15 cellular contexts compared by ENCODE assay signal in the genomic region with DNA sequence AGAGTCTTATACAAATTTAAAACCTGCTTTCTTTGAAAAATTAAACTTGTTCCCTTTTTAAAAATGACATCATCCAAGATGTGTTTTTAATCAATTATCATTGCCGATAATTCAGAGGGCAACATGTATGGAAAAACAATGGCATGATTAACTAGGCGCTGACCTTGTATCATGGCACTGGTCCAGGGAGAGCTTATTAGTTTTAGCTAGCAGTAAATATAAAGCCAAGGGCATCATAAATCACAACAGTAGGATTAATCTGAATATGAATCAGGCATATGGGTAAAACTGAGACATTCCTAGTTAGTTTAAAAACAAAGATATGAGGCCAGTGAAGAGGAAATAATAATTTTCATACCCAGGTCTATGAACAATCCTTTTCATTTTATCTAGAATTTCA.
DNase-seq lines count a peak whose midpoint lies in the region; FAIRE-seq and TF ChIP-seq lines count a peak whose summit lies in the region.
"Had no signal": no experiment of that assay in that cellular context is flagged by ENCODE, and none has a peak within 500 bp of the region (broad histone marks: within the 10 kb centered on the region; RNA-seq: fewer than 3 reads in every experiment).

No MANE protein-coding gene starts in this region.

- CTCF ChIA-PET in endothelial cell of umbilical vein (lab: Charles Lee), result no interaction called here

- FAIRE-seq in endothelial cell of umbilical vein (lab: Jason Lieb, UNC), result no peak
- FAIRE-seq: GM12891, H54 had no signal

- no peaks in the 10 kb centered on the region for H3K9me1 ChIP-seq in endothelial cell of umbilical vein (replicated peaks; ENCODE audit: control insufficient read depth, extremely low read depth, insufficient read depth, low read length)

- H3K27ac ChIP-seq in endothelial cell of umbilical vein (ENCODE audit: insufficient read depth, low read depth, low read length) (no peak overlapping the region), transverse colon (no peak overlapping the region)
- H3K27ac ChIP-seq: 22Rv1; BLaER1 treated with 17β-estradiol and CSF1 and Interleukin-3, amounts not matched to agents 10 nM and 100 nM; GM23248 had no signal

- in situ Hi-C loops in transverse colon (cut with MboI; ENCODE audit: low pct_ligation_motif_present in 1 of 4, low pct_unique_long_range_greater_than_20kb in 1 of 4, low sequenced_read_pairs in 3 of 4), result no loop called here

- TF ChIP-seq EP300 in transverse colon (IDR thresholded peaks at IDR 0.05; ENCODE audit: low read depth), result no peak

- no peak overlapping the region for H2AFZ ChIP-seq in endothelial cell of umbilical vein (ENCODE audit: low read depth, low read length)
- H2AFZ ChIP-seq: GM23248 had no signal

- no peaks in the 10 kb centered on the region for H3K79me2 ChIP-seq in endothelial cell of umbilical vein (ENCODE audit: control insufficient read depth, insufficient read depth, low read length)

- H3K9ac ChIP-seq in endothelial cell of umbilical vein (replicated peaks; ENCODE audit: extremely low read depth, insufficient read depth, low read length), result no peak overlapping the region
- H3K9ac ChIP-seq: BLaER1 treated with 17β-estradiol and CSF1 and Interleukin-3, amounts not matched to agents 10 nM and 100 nM; GM23248 had no signal

- WGBS in transverse colon (ENCODE audit: low coverage in 1 of 2), 2 donors, result 50 to 84% methylated on average over 2 of the region's 2 CpGs

- dilution Hi-C loops in endothelial cell of umbilical vein (cut with MboI; ENCODE audit: extremely low pct_ligation_motif_present, low sequenced_read_pairs), result no loop called here

- POLR2A ChIA-PET in endothelial cell of umbilical vein (lab: Charles Lee), result no interaction called here

- BruUV-seq in endothelial cell of umbilical vein (replicated peaks; lab: Mats Ljungman, UMichigan), result no TSS peak

- no peaks in the 10 kb centered on the region for H3K9me3 ChIP-seq in endothelial cell of umbilical vein (replicated peaks; ENCODE audit: control insufficient read depth, insufficient read depth, low read length)
- H3K9me3 ChIP-seq in transverse colon, result no peaks in the 10 kb centered on the region

- H4K20me1 ChIP-seq in endothelial cell of umbilical vein (replicated peaks; ENCODE audit: control insufficient read depth, extremely low read depth, insufficient read depth, low read length), result no peaks in the 10 kb centered on the region
- H4K20me1 ChIP-seq: BLaER1 treated with 17β-estradiol and CSF1 and Interleukin-3, amounts not matched to agents 10 nM and 100 nM had no signal

- H3K4me3 ChIP-seq in endothelial cell of umbilical vein (replicated peaks in 1 of 3; ENCODE audit: insufficient read depth in 1 of 3, low read depth in 1 of 3, low read length in 3 of 3), result no peak overlapping the region
- H3K4me3 ChIP-seq in transverse colon, result no peak overlapping the region
- H3K4me3 ChIP-seq: BLaER1 treated with 17β-estradiol and CSF1 and Interleukin-3, amounts not matched to agents 10 nM and 100 nM; GM23248 had no signal

- H3K4me1 ChIP-seq in endothelial cell of umbilical vein (ENCODE audit: control insufficient read depth, extremely low read depth, insufficient read depth, low read length) (no peaks in the 10 kb centered on the region), transverse colon (no peaks in the 10 kb centered on the region)
- H3K4me1 ChIP-seq: BLaER1 treated with 17β-estradiol and CSF1 and Interleukin-3, amounts not matched to agents 10 nM and 100 nM had no signal

- DNase-seq in NCI-H82 (lab: John Stamatoyannopoulos, UW), result peak; percentile 6
- DNase-seq in NCI-H82 treated with DMSO at 0.1 percent for 48 hours (lab: John Stamatoyannopoulos, UW; ENCODE audit: unreplicated experiment), result no peak
- peak; percentile 66 for DNase-seq in endothelial cell of umbilical vein (ENCODE audit: low read depth, low spot score)
- DNase-seq in mucosa of gallbladder (ENCODE audit: low spot score), result peak; percentile 16
- DNase-seq in transverse colon, result no peak
- no peak for DNase-seq in NAMALWA (ENCODE audit: low spot score)
- DNase-seq in midbrain (lab: John Stamatoyannopoulos, UW), result no peak
- DNase-seq: CD4-positive, CD25-positive, alpha-beta regulatory T cell; DMS 273 treated with DMSO at 0.1 percent for 48 hours; GM23248; IMR-90 had no signal

- H3K4me2 ChIP-seq in endothelial cell of umbilical vein (ENCODE audit: insufficient read depth, low read length), result no peak overlapping the region
- H3K4me2 ChIP-seq: BLaER1 treated with 17β-estradiol and CSF1 and Interleukin-3, amounts not matched to agents 10 nM and 100 nM had no signal

- TF ChIP-seq CTCF in endothelial cell of umbilical vein (IDR thresholded peaks at IDR 0.05; ENCODE audit: extremely low read depth in 1 of 2, insufficient read depth in 1 of 2, low read depth in 1 of 2, low read length in 2 of 2) (no peak), transverse colon (IDR thresholded peaks at IDR 0.05) (no peak)

- TF ChIP-seq POLR2A in endothelial cell of umbilical vein (IDR thresholded peaks at IDR 0.05; ENCODE audit: low read depth, low read length) (no peak), transverse colon (IDR thresholded peaks at IDR 0.05) (no peak)

- no peaks in the 10 kb centered on the region for H3K27me3 ChIP-seq in endothelial cell of umbilical vein (ENCODE audit: control insufficient read depth in 2 of 2, insufficient read depth in 2 of 2, low read length in 2 of 2)
- H3K27me3 ChIP-seq in transverse colon, result no peaks in the 10 kb centered on the region
- H3K27me3 ChIP-seq: BLaER1 treated with 17β-estradiol and CSF1 and Interleukin-3, amounts not matched to agents 10 nM and 100 nM had no signal

- H3K36me3 ChIP-seq in endothelial cell of umbilical vein (ENCODE audit: control insufficient read depth in 2 of 2, extremely low read depth in 1 of 2, insufficient read depth in 2 of 2, low read length in 2 of 2), result no peaks in the 10 kb centered on the region
- no peaks in the 10 kb centered on the region for H3K36me3 ChIP-seq in transverse colon
- H3K36me3 ChIP-seq: BLaER1 treated with 17β-estradiol and CSF1 and Interleukin-3, amounts not matched to agents 10 nM and 100 nM had no signal

- intact Hi-C loops in endothelial cell of umbilical vein (cut with micrococcal nuclease), result no loop called here
- intact Hi-C loops in transverse colon (cut with DNase I; ENCODE audit: low total_unique reads), result no loop called here

TF ChIP-seq in endothelial cell of umbilical vein, 7 proteins besides CTCF, POLR2A, EP300 and RAD21:
- TF ChIP-seq EZH2 (IDR thresholded peaks at IDR 0.05; ENCODE audit: borderline replicate concordance, low read depth, low read length, severe bottlenecking) (no peak), GATA2 (IDR thresholded peaks at IDR 0.05; ENCODE audit: insufficient read depth, insufficient read length, low read depth, low read length) (no peak), MYC (IDR thresholded peaks at IDR 0.05; ENCODE audit: low read depth, low read length) (no peak), POLR2AphosphoS5 (IDR thresholded peaks at IDR 0.05; ENCODE audit: insufficient read depth, low read depth, low read length) (no peak)
- TF ChIP-seq, protein P1, sequence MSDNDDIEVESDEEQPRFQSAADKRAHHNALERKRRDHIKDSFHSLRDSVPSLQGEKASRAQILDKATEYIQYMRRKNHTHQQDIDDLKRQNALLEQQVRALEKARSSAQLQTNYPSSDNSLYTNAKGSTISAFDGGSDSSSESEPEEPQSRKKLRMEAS (IDR thresholded peaks at IDR 0.05; ENCODE audit: insufficient read depth, insufficient read length), result no peak
TF ChIP-seq in endothelial cell of umbilical vein: peak in this region for 0.

Comparison
In these comparisons a context has a peak if more than half of its experiments do, and no peak if none do; other contexts are left out.
1. DNase-seq: peak in NCI-H82 (single experiment), endothelial cell of umbilical vein (single experiment) and mucosa of gallbladder (single experiment); none in NCI-H82 treated with DMSO at 0.1 percent for 48 hours (single experiment), transverse colon (single experiment), NAMALWA (single experiment) and midbrain (single experiment).